1 cellular context compared by ENCODE assay signal in genomic region chr16:23105309-23105708, GRCh38.
A peak's percentile ranks its signal among the peaks of the same experiment; 100 is the strongest.
TF ChIP-seq lines count a peak whose summit lies in the region.

No MANE protein-coding gene starts in this region.

TF ChIP-seq in liver, 16 proteins besides CTCF, POLR2A, EP300 and RAD21 (continued from another document):
- no peak for TF ChIP-seq ZBTB33 (IDR thresholded peaks at IDR 0.05)
- TF ChIP-seq JUND (IDR thresholded peaks at IDR 0.05): no peak
- no peak for TF ChIP-seq ATF3 (IDR thresholded peaks at IDR 0.05)
- no peak for TF ChIP-seq FOXA1 (IDR thresholded peaks at IDR 0.05)
- TF ChIP-seq SP1 (IDR thresholded peaks at IDR 0.05): peak; percentile 28
- no peak for TF ChIP-seq YY1 (IDR thresholded peaks at IDR 0.05)
- no peak for TF ChIP-seq FOXA2 (IDR thresholded peaks at IDR 0.05)
